Comparison of ENCODE assay signal across 11 cellular contexts in genomic region chr14:41972531-41972930, GRCh38.
"Had no signal": no experiment of that assay in that cellular context is flagged by ENCODE, and none has a peak within 500 bp of the region (broad histone marks: within the 10 kb centered on the region; RNA-seq: fewer than 3 reads in every experiment).

No MANE protein-coding gene starts in this region.

- H3K9me3 ChIP-seq: HAP-1 had no signal

- H3K4me1 ChIP-seq: HAP-1 had no signal

- ATAC-seq: GM23338, HCT116 had no signal

- H3K27ac ChIP-seq: GM23248 had no signal

- H3K4me3 ChIP-seq: GM23248, GM23338, HAP-1 had no signal

- H3K4me2 ChIP-seq: GM23338 had no signal

- H2AFZ ChIP-seq: GM23248, GM23338 had no signal

- H3K9ac ChIP-seq: GM23248 had no signal

- H3K36me3 ChIP-seq: HAP-1 had no signal

- DNase-seq: GM23248, GOT3, H7, H9, HCEC 1CT, HFFc6 had no signal

- FAIRE-seq: H1, H54 had no signal
